6 cellular contexts compared by ENCODE assay signal in genomic region chr15:41203395-41203794, GRCh38. TPM values are rescaled to one million over a fixed set of nuclear protein-coding genes. Genes with fewer than 3 reads are reported as not detected.
"Had no signal": no experiment of that assay in that cellular context is flagged by ENCODE, and none has a peak within 500 bp of the region (broad histone marks: within the 10 kb centered on the region; RNA-seq: fewer than 3 reads in every experiment).

No MANE protein-coding gene starts in this region.

- H3K4me3 ChIP-seq: HAP-1, K562 had no signal

- H3K36me3 ChIP-seq: HAP-1 had no signal

- H3K4me1 ChIP-seq: HAP-1 had no signal

- DNase-seq: GOT3, H7, IMR-90 had no signal

- H3K9me3 ChIP-seq: HAP-1 had no signal

- ATAC-seq: K562 had no signal

RNA-seq across cellular contexts. Expression of gene EXD1, which starts 27.2 kb away (rescaled TPM):
- total RNA-seq: HT-29, IMR-90, K562 had no signal
- polyA plus RNA-seq: IMR-90, K562 had no signal
